Comparison of ENCODE assay signal across 19 cellular contexts in genomic region chr1:155847823-155848529, GRCh38. TPM values are rescaled to one million over a fixed set of nuclear protein-coding genes. Genes with fewer than 3 reads are reported as not detected.
DNase-seq lines count a peak whose midpoint lies in the region; ATAC-seq and TF ChIP-seq lines count a peak whose summit lies in the region.
"Had no signal": no experiment of that assay in that cellular context is flagged by ENCODE, and none has a peak within 500 bp of the region (broad histone marks: within the 10 kb centered on the region; RNA-seq: fewer than 3 reads in every experiment).

No MANE protein-coding gene starts in this region.

- H3K27ac Mint-ChIP-seq in activated naive CD8-positive, alpha-beta T cell treated with anti-CD3 and anti-CD28 coated beads for 36 hours, result peak overlapping the region; percentile 70
- peak overlapping the region; percentile 49 to 60 for H3K27ac Mint-ChIP-seq in natural killer cell treated with Interleukin-12 subunit alpha and Interleukin-12 subunit beta and Interleukin-15 and Interleukin-18, amount 100 ng/mL, for 72 hours

- DNase-seq in activated CD4-positive, CD25-positive, alpha-beta regulatory T cell treated with anti-CD3 and anti-CD28 coated beads, Interleukin-2, amount 50 U/mL, for 72 hours, result no peak
- DNase-seq in OCI-M1 (lab: John Stamatoyannopoulos, UW), result peak; percentile 83
- no peak for DNase-seq in activated naive CD8-positive, alpha-beta T cell treated with anti-CD3 and anti-CD28 coated beads for 36 hours
- DNase-seq in natural killer cell treated with Interleukin-12 subunit alpha and Interleukin-12 subunit beta and Interleukin-15 and Interleukin-18, amount 100 ng/mL, for 72 hours (ENCODE audit: low spot score), result no peak
- no peak for DNase-seq in heart left ventricle
- DNase-seq in brain microvascular endothelial cell, result no peak
- DNase-seq: DMS79 treated with DMSO at 0.1 percent for 48 hours, MV-4-11, naive B cell, NCI-H2081, NCI-H69, PC-9, SK-N-SH, WERI-Rb-1 had no signal

- H3K9me3 Mint-ChIP-seq in activated naive CD8-positive, alpha-beta T cell treated with anti-CD3 and anti-CD28 coated beads for 36 hours, result no peaks in the 10 kb centered on the region
- no peaks in the 10 kb centered on the region for H3K9me3 Mint-ChIP-seq in natural killer cell treated with Interleukin-12 subunit alpha and Interleukin-12 subunit beta and Interleukin-15 and Interleukin-18, amount 100 ng/mL, for 72 hours
- H3K9me3 Mint-ChIP-seq: naive B cell had no signal

- ATAC-seq in activated CD4-positive, CD25-positive, alpha-beta regulatory T cell treated with anti-CD3 and anti-CD28 coated beads, Interleukin-2, amount 50 U/mL, for 24 hours, result peak; percentile 92 to 94
- ATAC-seq in natural killer cell treated with Interleukin-12 subunit alpha and Interleukin-12 subunit beta and Interleukin-15 and Interleukin-18, amount 100 ng/mL, for 72 hours, result peak; percentile 74 to 75
- ATAC-seq in GM21447 (IDR thresholded peaks at IDR 0.05; ENCODE audit: unreplicated experiment) (no peak), heart left ventricle (no peak)
- ATAC-seq: esophagus mucosa had no signal

- in situ Hi-C loops in brain microvascular endothelial cell (cut with HindIII; ENCODE audit: low pct_ligation_motif_present, low sequenced_read_pairs), result no loop called here

- no peak overlapping the region for H3K27ac ChIP-seq in heart left ventricle
- no peak overlapping the region for H3K27ac ChIP-seq in brain microvascular endothelial cell
- H3K27ac ChIP-seq: ascending aorta, C4-2B, PC-9, WERI-Rb-1 had no signal

- TF ChIP-seq CTCF in heart left ventricle (IDR thresholded peaks at IDR 0.05) (no peak), brain microvascular endothelial cell (IDR thresholded peaks at IDR 0.05; ENCODE audit: low read depth, low read length, missing control alignments) (no peak)

- intact Hi-C loops in heart left ventricle (cut with DNase I), result no loop called here

- peaks cover 67% of the 10 kb centered on the region for H3K36me3 Mint-ChIP-seq in activated naive CD8-positive, alpha-beta T cell treated with anti-CD3 and anti-CD28 coated beads for 36 hours
- H3K36me3 Mint-ChIP-seq in natural killer cell treated with Interleukin-12 subunit alpha and Interleukin-12 subunit beta and Interleukin-15 and Interleukin-18, amount 100 ng/mL, for 72 hours, result peaks cover 30% of the 10 kb centered on the region

- no peaks in the 10 kb centered on the region for H3K9me3 ChIP-seq in heart left ventricle
- H3K9me3 ChIP-seq: ascending aorta, SK-N-SH had no signal

- no peak overlapping the region for H3K4me3 ChIP-seq in heart left ventricle
- H3K4me3 ChIP-seq in brain microvascular endothelial cell (ENCODE audit: low read depth, low read length), result no peak overlapping the region
- H3K4me3 ChIP-seq: ascending aorta, PC-9 had no signal

- no peak for TF ChIP-seq POLR2A in heart left ventricle (IDR thresholded peaks at IDR 0.05)

- H3K4me1 ChIP-seq in heart left ventricle, result peaks cover 0 to 31% (median 5%) of the 10 kb centered on the region in 12 donors
- H3K4me1 ChIP-seq: ascending aorta had no signal

- peak overlapping the region; percentile 9 for H3K4me3 Mint-ChIP-seq in activated naive CD8-positive, alpha-beta T cell treated with anti-CD3 and anti-CD28 coated beads for 36 hours
- H3K4me3 Mint-ChIP-seq in natural killer cell treated with Interleukin-12 subunit alpha and Interleukin-12 subunit beta and Interleukin-15 and Interleukin-18, amount 100 ng/mL, for 72 hours, result peak overlapping the region; percentile 56

- 91 to 100% (median 96%) methylated on average over 1 of the region's 1 CpG for WGBS in heart left ventricle, 4 donors

- H3K36me3 ChIP-seq in heart left ventricle (peaks cover 0 to 81% (median 61%) of the 10 kb centered on the region in 9 donors), brain microvascular endothelial cell (replicated peaks) (peaks cover 45% of the 10 kb centered on the region)

- H3K27me3 ChIP-seq in heart left ventricle, result no peaks in the 10 kb centered on the region
- no peaks in the 10 kb centered on the region for H3K27me3 ChIP-seq in brain microvascular endothelial cell (replicated peaks)
- H3K27me3 ChIP-seq: ascending aorta had no signal

- peaks cover 43% of the 10 kb centered on the region for H3K4me1 Mint-ChIP-seq in activated naive CD8-positive, alpha-beta T cell treated with anti-CD3 and anti-CD28 coated beads for 36 hours
- peaks cover 44 to 53% of the 10 kb centered on the region in 2 donors for H3K4me1 Mint-ChIP-seq in natural killer cell treated with Interleukin-12 subunit alpha and Interleukin-12 subunit beta and Interleukin-15 and Interleukin-18, amount 100 ng/mL, for 72 hours (ENCODE audit: low read depth in 2 of 2)

- no peaks in the 10 kb centered on the region for H3K27me3 Mint-ChIP-seq in activated naive CD8-positive, alpha-beta T cell treated with anti-CD3 and anti-CD28 coated beads for 36 hours
- no peaks in the 10 kb centered on the region for H3K27me3 Mint-ChIP-seq in natural killer cell treated with Interleukin-12 subunit alpha and Interleukin-12 subunit beta and Interleukin-15 and Interleukin-18, amount 100 ng/mL, for 72 hours
- H3K27me3 Mint-ChIP-seq: naive B cell had no signal

RNA-seq across cellular contexts. Expression of gene GON4L, which starts 9.0 kb away (rescaled TPM):
- 10 to 100 TPM; 39.3 to 41.1 TPM for total RNA-seq in activated naive CD8-positive, alpha-beta T cell treated with anti-CD3 and anti-CD28 coated beads for 36 hours
- total RNA-seq in natural killer cell treated with Interleukin-12 subunit alpha and Interleukin-12 subunit beta and Interleukin-15 and Interleukin-18, amount 100 ng/mL, for 72 hours, result 100 to 1,000 TPM in 1 of 2 donors, 10 to 100 TPM in 1; 91.0 to 124 TPM
- 10 to 100 TPM; 16.2 to 38.0 (median 23.4) TPM for total RNA-seq in heart left ventricle
- 10 to 100 TPM; 10.9 to 15.8 TPM for polyA plus RNA-seq in heart left ventricle

RNA-seq across cellular contexts. Expression of gene SYT11, which starts 11.4 kb away (rescaled TPM):
- 10 to 100 TPM; 12.2 to 12.8 TPM for total RNA-seq in activated naive CD8-positive, alpha-beta T cell treated with anti-CD3 and anti-CD28 coated beads for 36 hours
- 10 to 100 TPM; 29.3 to 43.9 TPM for total RNA-seq in natural killer cell treated with Interleukin-12 subunit alpha and Interleukin-12 subunit beta and Interleukin-15 and Interleukin-18, amount 100 ng/mL, for 72 hours
- total RNA-seq in heart left ventricle, result 10 to 100 TPM; 10.7 to 26.3 (median 16.0) TPM
- 10 to 100 TPM in 1 of 2 donors, 1 to 10 TPM in 1; 2.2 to 15.1 TPM for polyA plus RNA-seq in heart left ventricle

Comparison
In these comparisons a context has a peak if more than half of its experiments do, and no peak if none do; other contexts are left out.
1. ATAC-seq: peak in activated CD4-positive, CD25-positive, alpha-beta regulatory T cell treated with anti-CD3 and anti-CD28 coated beads, Interleukin-2, amount 50 U/mL, for 24 hours (2 of 2) and natural killer cell treated with Interleukin-12 subunit alpha and Interleukin-12 subunit beta and Interleukin-15 and Interleukin-18, amount 100 ng/mL, for 72 hours (2 of 2); none in GM21447 (single experiment) and heart left ventricle (0 of 4).